In genomic region chr3:182533394-182533793, GRCh38 we compare ENCODE assay signal across 1 cellular context.
TF ChIP-seq lines count a peak whose summit lies in the region.

No MANE protein-coding gene starts in this region.

TF ChIP-seq in HEK293, 187 proteins besides CTCF, POLR2A, EP300 and RAD21 (continued from another document):
- TF ChIP-seq, protein P1, sequence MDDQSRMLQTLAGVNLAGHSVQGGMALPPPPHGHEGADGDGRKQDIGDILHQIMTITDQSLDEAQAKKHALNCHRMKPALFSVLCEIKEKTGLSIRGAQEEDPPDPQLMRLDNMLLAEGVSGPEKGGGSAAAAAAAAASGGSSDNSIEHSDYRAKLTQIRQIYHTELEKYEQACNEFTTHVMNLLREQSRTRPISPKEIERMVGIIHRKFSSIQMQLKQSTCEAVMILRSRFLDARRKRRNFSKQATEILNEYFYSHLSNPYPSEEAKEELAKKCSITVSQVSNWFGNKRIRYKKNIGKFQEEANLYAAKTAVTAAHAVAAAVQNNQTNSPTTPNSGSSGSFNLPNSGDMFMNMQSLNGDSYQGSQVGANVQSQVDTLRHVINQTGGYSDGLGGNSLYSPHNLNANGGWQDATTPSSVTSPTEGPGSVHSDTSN (CRISPR knock-in tag; IDR thresholded peaks at IDR 0.05): no peak
- TF ChIP-seq BCL6B (tag by site-specific recombination; IDR thresholded peaks at IDR 0.05): peak; percentile 49; the same call in 1 of the 2 replicates
- TF ChIP-seq ZNF16 (tag by site-specific recombination; IDR thresholded peaks at IDR 0.05; ENCODE audit: low read depth): no peak
- no peak for TF ChIP-seq ZSCAN23 (tag by site-specific recombination; IDR thresholded peaks at IDR 0.05)
- no peak for TF ChIP-seq IKZF3 (tag by site-specific recombination; IDR thresholded peaks at IDR 0.05)
- TF ChIP-seq ZIC2 (tag by site-specific recombination; IDR thresholded peaks at IDR 0.05): no peak
- TF ChIP-seq ZNF239 (tag by site-specific recombination; IDR thresholded peaks at IDR 0.05): no peak
- no peak for TF ChIP-seq ZNF169 (tag by site-specific recombination; IDR thresholded peaks at IDR 0.05)
- TF ChIP-seq, protein P2, sequence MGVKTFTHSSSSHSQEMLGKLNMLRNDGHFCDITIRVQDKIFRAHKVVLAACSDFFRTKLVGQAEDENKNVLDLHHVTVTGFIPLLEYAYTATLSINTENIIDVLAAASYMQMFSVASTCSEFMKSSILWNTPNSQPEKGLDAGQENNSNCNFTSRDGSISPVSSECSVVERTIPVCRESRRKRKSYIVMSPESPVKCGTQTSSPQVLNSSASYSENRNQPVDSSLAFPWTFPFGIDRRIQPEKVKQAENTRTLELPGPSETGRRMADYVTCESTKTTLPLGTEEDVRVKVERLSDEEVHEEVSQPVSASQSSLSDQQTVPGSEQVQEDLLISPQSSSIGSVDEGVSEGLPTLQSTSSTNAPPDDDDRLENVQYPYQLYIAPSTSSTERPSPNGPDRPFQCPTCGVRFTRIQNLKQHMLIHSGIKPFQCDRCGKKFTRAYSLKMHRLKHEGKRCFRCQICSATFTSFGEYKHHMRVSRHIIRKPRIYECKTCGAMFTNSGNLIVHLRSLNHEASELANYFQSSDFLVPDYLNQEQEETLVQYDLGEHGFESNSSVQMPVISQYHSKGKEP (tag by site-specific recombination; IDR thresholded peaks at IDR 0.05): 0 out of 2 replicates have a peak, but pooled peaks have one; percentile 35
- TF ChIP-seq ZNF701 (tag by site-specific recombination; IDR thresholded peaks at IDR 0.05): no peak
